ENCODE assay signal across 28 cellular contexts in genomic region chr16:1765826-1766225, GRCh38.
"Had no signal": no experiment of that assay in that cellular context is flagged by ENCODE, and none has a peak within 500 bp of the region (broad histone marks: within the 10 kb centered on the region; RNA-seq: fewer than 3 reads in every experiment).

No MANE protein-coding gene starts in this region.

- H3K4me3 ChIP-seq: left ventricle myocardium inferior, lung, pancreas, prostate gland, sigmoid colon, spleen, transverse colon, upper lobe of right lung had no signal

- DNase-seq: hippocampal formation; kidney; left colon; left ventricle myocardium inferior; mesendoderm; naive B cell; natural killer cell; nephron progenitor cell; nucleus accumbens; posterior cingulate gyrus; retina; right cardiac atrium; sigmoid colon; small intestine; spleen; stimulated activated CD4-positive, alpha-beta T cell treated with anti-CD3 and anti-CD28 coated beads, Interleukin-4, amount 100 ng/mL, for 24 hours; stimulated activated naive CD4-positive, alpha-beta T cell treated with Interleukin-2 at 50 U/mL for 16 hours; stimulated activated naive CD8-positive, alpha-beta T cell treated with anti-CD3 and anti-CD28 coated beads, Interleukin-15, amount 100 ng/mL, for 72 hours; substantia nigra; transverse colon; upper lobe of right lung had no signal

- H3K36me3 Mint-ChIP-seq: naive B cell had no signal

- H3K27me3 ChIP-seq: pancreas, sigmoid colon, spleen, transverse colon, upper lobe of right lung had no signal

- FAIRE-seq: islet of Langerhans, kidney, pancreas, small intestine, urothelium cell line had no signal

- H3K9me3 Mint-ChIP-seq: mesothelial cell of epicardium; naive B cell; natural killer cell; nephron progenitor cell; stimulated activated effector memory CD8-positive, alpha-beta T cell treated with anti-CD3 and anti-CD28 coated beads, Interleukin-12 subunit alpha, Interleukin-12 subunit beta, amount 100 ng/mL, for 72 hours; stimulated activated naive CD8-positive, alpha-beta T cell treated with anti-CD3 and anti-CD28 coated beads, Interleukin-15, amount 100 ng/mL, for 72 hours had no signal

- H3K27ac ChIP-seq: left ventricle myocardium inferior, pancreas, prostate gland, sigmoid colon, spleen, transverse colon, upper lobe of right lung had no signal

- H3K9me3 ChIP-seq: left ventricle myocardium inferior, pancreas, prostate gland, sigmoid colon, spleen, transverse colon, upper lobe of right lung had no signal

- H3K27me3 Mint-ChIP-seq: naive B cell; stimulated activated naive CD8-positive, alpha-beta T cell treated with anti-CD3 and anti-CD28 coated beads, Interleukin-15, amount 100 ng/mL, for 72 hours had no signal

- H3K27ac Mint-ChIP-seq: mesothelial cell of epicardium; naive B cell; nephron progenitor cell; stimulated activated effector memory CD8-positive, alpha-beta T cell treated with anti-CD3 and anti-CD28 coated beads, Interleukin-12 subunit alpha, Interleukin-12 subunit beta, amount 100 ng/mL, for 72 hours; stimulated activated naive CD8-positive, alpha-beta T cell treated with anti-CD3 and anti-CD28 coated beads, Interleukin-15, amount 100 ng/mL, for 72 hours had no signal

- H3K4me3 Mint-ChIP-seq: mesothelial cell of epicardium; natural killer cell; nephron progenitor cell; stimulated activated effector memory CD8-positive, alpha-beta T cell treated with anti-CD3 and anti-CD28 coated beads, Interleukin-12 subunit alpha, Interleukin-12 subunit beta, amount 100 ng/mL, for 72 hours; stimulated activated naive CD8-positive, alpha-beta T cell treated with anti-CD3 and anti-CD28 coated beads, Interleukin-15, amount 100 ng/mL, for 72 hours had no signal

- ATAC-seq: left colon; natural killer cell; pancreas; right cardiac atrium; stimulated activated effector memory CD8-positive, alpha-beta T cell treated with anti-CD3 and anti-CD28 coated beads, Interleukin-12 subunit alpha, Interleukin-12 subunit beta, amount 100 ng/mL, for 72 hours; stimulated activated naive CD8-positive, alpha-beta T cell treated with anti-CD3 and anti-CD28 coated beads, Interleukin-15, amount 100 ng/mL, for 72 hours; upper lobe of right lung had no signal
